ENCODE assay signal across 9 cellular contexts in genomic region chr10:50260791-50261281, GRCh38. TPM values are rescaled to one million over a fixed set of nuclear protein-coding genes. Genes with fewer than 3 reads are reported as not detected.
A peak's percentile ranks its signal among the peaks of the same experiment; 100 is the strongest.
DNase-seq lines count a peak whose midpoint lies in the region; ATAC-seq and TF ChIP-seq lines count a peak whose summit lies in the region.
"Had no signal": no experiment of that assay in that cellular context is flagged by ENCODE, and none has a peak within 500 bp of the region (broad histone marks: within the 10 kb centered on the region; RNA-seq: fewer than 3 reads in every experiment).

No MANE protein-coding gene starts in this region.

- intact Hi-C loops in vagina (cut with DNase I): no loop called here

- H3K4me3 ChIP-seq in vagina: no peak overlapping the region

- DNase-seq in KBM-7 (peak; percentile 55), germinal center (ENCODE audit: low spot score) (peak; percentile 54), NCI-H82 (lab: John Stamatoyannopoulos, UW) (no peak), retina (no peak), vagina (ENCODE audit: extremely low spot score in 2 of 2) (no peak)
- DNase-seq in stimulated activated naive CD4-positive, alpha-beta T cell (lab: John Stamatoyannopoulos, UW): no peak

- no peaks in the 10 kb centered on the region for H3K27me3 ChIP-seq in vagina

- no peaks in the 10 kb centered on the region for H3K9me3 ChIP-seq in vagina
- H3K9me3 ChIP-seq: neutrophil had no signal

- TF ChIP-seq POLR2A in vagina (IDR thresholded peaks at IDR 0.05): no peak

- H3K36me3 ChIP-seq in vagina: no peaks in the 10 kb centered on the region
- H3K36me3 ChIP-seq: neutrophil had no signal

- ATAC-seq in GM18861 (IDR thresholded peaks at IDR 0.05; ENCODE audit: unreplicated experiment) (peak; percentile 99), GM21717 (IDR thresholded peaks at IDR 0.05; ENCODE audit: unreplicated experiment) (peak; percentile 98)

- in situ Hi-C loops in KBM-7 (cut with MboI; ENCODE audit: low pct_unique_long_range_greater_than_20kb, low sequenced_read_pairs): no loop called here

- TF ChIP-seq CTCF in vagina (IDR thresholded peaks at IDR 0.05): no peak

- H3K27ac ChIP-seq in vagina: no peak overlapping the region
- H3K27ac ChIP-seq: neutrophil had no signal

- H3K4me1 ChIP-seq in vagina: no peaks in the 10 kb centered on the region

RNA-seq across cellular contexts. Expression of gene ASAH2, which starts 9.5 kb away (rescaled TPM):
- total RNA-seq in vagina: 2.5 TPM

Comparison
In these comparisons a context has a peak if more than half of its experiments do, and no peak if none do; other contexts are left out.
1. DNase-seq: peak in KBM-7 (single experiment) and germinal center (single experiment); none in NCI-H82 (single experiment), retina (single experiment), vagina (0 of 2) and stimulated activated naive CD4-positive, alpha-beta T cell (0 of 6).